Comparison of ENCODE assay signal across 1 cellular context in genomic region chr11:69657911-69658605, GRCh38.
A peak's percentile ranks its signal among the peaks of the same experiment; 100 is the strongest.
TF ChIP-seq lines count a peak whose summit lies in the region.

No MANE protein-coding gene starts in this region.

TF ChIP-seq in HepG2, 621 proteins besides CTCF, POLR2A, EP300 and RAD21 (continued from another document and continues in another):
- TF ChIP-seq TERF1 (CRISPR knock-in tag; IDR thresholded peaks at IDR 0.05) (no peak), ZBTB8A (CRISPR knock-in tag; IDR thresholded peaks at IDR 0.05; ENCODE audit: borderline replicate concordance, low read depth) (peak; percentile 32; the same call in 1 of the 2 replicates), FOSL1 (CRISPR knock-in tag; IDR thresholded peaks at IDR 0.05; ENCODE audit: borderline replicate concordance) (peak; percentile 25; the same call in 1 of the 2 replicates), CEBPZ (IDR thresholded peaks at IDR 0.05; ENCODE audit: low read length) (no peak), YEATS2 (CRISPR knock-in tag; IDR thresholded peaks at IDR 0.05; ENCODE audit: borderline replicate concordance) (0 out of 2 replicates have a peak, but pooled peaks have one; percentile 19), PRMT3 (CRISPR knock-in tag; IDR thresholded peaks at IDR 0.05; ENCODE audit: borderline replicate concordance, low read depth) (no peak), GMEB1 (CRISPR knock-in tag; IDR thresholded peaks at IDR 0.05; ENCODE audit: borderline replicate concordance) (no peak), JUND (CRISPR knock-in tag; IDR thresholded peaks at IDR 0.05) (no peak), ZNF615 (CRISPR knock-in tag; IDR thresholded peaks at IDR 0.05; ENCODE audit: borderline replicate concordance) (no peak), NRL (CRISPR knock-in tag; IDR thresholded peaks at IDR 0.05; ENCODE audit: borderline replicate concordance) (peak; percentile 52; the same call in 1 of the 2 replicates), ZNF136 (CRISPR knock-in tag; IDR thresholded peaks at IDR 0.05; ENCODE audit: low read depth) (no peak), TCF12 (IDR thresholded peaks at IDR 0.05) (no peak), TCF12 (CRISPR knock-in tag; IDR thresholded peaks at IDR 0.05) (0 out of 2 replicates have a peak, but pooled peaks have one; percentile 55), CC2D1A (CRISPR knock-in tag; IDR thresholded peaks at IDR 0.05) (peak; percentile 59; the same call in 1 of the 2 replicates), JARID2 (CRISPR knock-in tag; IDR thresholded peaks at IDR 0.05; ENCODE audit: insufficient replicate concordance) (no peak), SAP130 (CRISPR knock-in tag; IDR thresholded peaks at IDR 0.05; ENCODE audit: low read depth) (peak; percentile 83), RBM22 (optimal IDR thresholded peaks at IDR 0.05; ENCODE audit: low read length) (no peak), MNT (IDR thresholded peaks at IDR 0.05) (no peak), ZNF713 (CRISPR knock-in tag; IDR thresholded peaks at IDR 0.05) (no peak), TBL1XR1 (IDR thresholded peaks at IDR 0.05; ENCODE audit: borderline replicate concordance, low read length, partially characterized antibody) (no peak), NFKB2 (CRISPR knock-in tag; IDR thresholded peaks at IDR 0.05; ENCODE audit: borderline replicate concordance) (no peak), GTF2F1 (IDR thresholded peaks at IDR 0.05; ENCODE audit: low read length) (no peak), SIN3A (IDR thresholded peaks at IDR 0.05; ENCODE audit: borderline replicate concordance, low read depth, low read length) (peak; percentile 70; the same call in 1 of the 2 replicates), KLF16 (CRISPR knock-in tag; IDR thresholded peaks at IDR 0.05) (peak in 1 of 2 experiments; percentile 93; a peak in 2 of 4 replicates), MIXL1 (CRISPR knock-in tag; IDR thresholded peaks at IDR 0.05) (peak; percentile 70), ZBTB37 (CRISPR knock-in tag; IDR thresholded peaks at IDR 0.05) (peak; percentile 84; the same call in 1 of the 2 replicates), NCOA5 (CRISPR knock-in tag; IDR thresholded peaks at IDR 0.05) (no peak), ZNF441 (CRISPR knock-in tag; IDR thresholded peaks at IDR 0.05; ENCODE audit: borderline replicate concordance) (peak; percentile 63; the same call in 1 of the 2 replicates), CHD4 (IDR thresholded peaks at IDR 0.05; ENCODE audit: borderline replicate concordance, low read length) (no peak), CBX1 (IDR thresholded peaks at IDR 0.05; ENCODE audit: low read depth) (no peak), MEF2D (CRISPR knock-in tag; IDR thresholded peaks at IDR 0.05) (peak; percentile 59; the same call in 1 of the 2 replicates), ZZZ3 (CRISPR knock-in tag; IDR thresholded peaks at IDR 0.05; ENCODE audit: borderline replicate concordance) (peak; percentile 70; the same call in 1 of the 2 replicates), GATAD1 (CRISPR knock-in tag; IDR thresholded peaks at IDR 0.05) (peak; percentile 57; the same call in 1 of the 2 replicates), ZNF598 (CRISPR knock-in tag; IDR thresholded peaks at IDR 0.05; ENCODE audit: borderline replicate concordance) (no peak), ZNF709 (CRISPR knock-in tag; IDR thresholded peaks at IDR 0.05) (peak; percentile 78), GPBP1L1 (CRISPR knock-in tag; IDR thresholded peaks at IDR 0.05) (no peak), ATF7-NPFF (CRISPR knock-in tag; IDR thresholded peaks at IDR 0.05; ENCODE audit: low read depth) (peak; percentile 84), BATF2 (CRISPR knock-in tag; IDR thresholded peaks at IDR 0.05) (peak; percentile 76; the same call in 1 of the 2 replicates), RFX5 (IDR thresholded peaks at IDR 0.05; ENCODE audit: low read depth, low read length) (0 out of 2 replicates have a peak, but pooled peaks have one; percentile 14), CREM (IDR thresholded peaks at IDR 0.05) (peak; percentile 65), CREM (CRISPR knock-in tag; IDR thresholded peaks at IDR 0.05) (no peak), RFXANK (CRISPR knock-in tag; IDR thresholded peaks at IDR 0.05) (no peak; the same call in 1 of the 2 replicates), ZNF232 (CRISPR knock-in tag; IDR thresholded peaks at IDR 0.05; ENCODE audit: borderline replicate concordance) (no peak), EHMT2 (IDR thresholded peaks at IDR 0.05; ENCODE audit: borderline replicate concordance, low read depth, low read length) (no peak), ZNF160 (CRISPR knock-in tag; IDR thresholded peaks at IDR 0.05) (peak; percentile 76; the same call in 1 of the 2 replicates), SOX5 (CRISPR knock-in tag; IDR thresholded peaks at IDR 0.05; ENCODE audit: borderline replicate concordance) (peak; percentile 100), CCDC6 (CRISPR knock-in tag; IDR thresholded peaks at IDR 0.05) (no peak), ZNF354B (CRISPR knock-in tag; IDR thresholded peaks at IDR 0.05) (no peak), MED1 (CRISPR knock-in tag; IDR thresholded peaks at IDR 0.05) (peak; percentile 97), DPF2 (CRISPR knock-in tag; IDR thresholded peaks at IDR 0.05; ENCODE audit: borderline replicate concordance, low read depth) (peak; percentile 83), RBAK (CRISPR knock-in tag; IDR thresholded peaks at IDR 0.05) (no peak), JUN (CRISPR knock-in tag; IDR thresholded peaks at IDR 0.05) (peak; percentile 71), KDM4B (CRISPR knock-in tag; IDR thresholded peaks at IDR 0.05) (no peak), ELF3 (CRISPR knock-in tag; IDR thresholded peaks at IDR 0.05) (peak; percentile 92), ZNF704 (CRISPR knock-in tag; IDR thresholded peaks at IDR 0.05; ENCODE audit: borderline replicate concordance) (0 out of 2 replicates have a peak, but pooled peaks have one; percentile 72)
